1 cellular context compared by ENCODE assay signal in genomic region chr11:27506200-27507182, GRCh38.
TF ChIP-seq lines count a peak whose summit lies in the region.

LIN7C (minus strand) TSS chr11:27506769; CDS start chr11:27506752, 17 bp downstream.

TF ChIP-seq in K562, 482 proteins besides CTCF, POLR2A, EP300 and RAD21 (continued from another document and continues in another):
- TF ChIP-seq MNT (conservative IDR thresholded peaks at IDR 0.05) (peak; percentile 53 to 70), CHD4 (IDR thresholded peaks at IDR 0.05; ENCODE audit: insufficient read depth, insufficient replicate concordance, low read depth, low read length, poor library complexity, severe bottlenecking) (no peak), SREBF1 (IDR thresholded peaks at IDR 0.05; ENCODE audit: borderline replicate concordance, low read depth, low read length) (no peak), ATF4 (CRISPR knock-in tag; IDR thresholded peaks at IDR 0.05) (no peak), HMGXB4 (CRISPR knock-in tag; IDR thresholded peaks at IDR 0.05) (no peak), NFYB (IDR thresholded peaks at IDR 0.05; ENCODE audit: extremely low read depth, insufficient read length) (no peak), HLTF (IDR thresholded peaks at IDR 0.05) (no peak), TAF9B (IDR thresholded peaks at IDR 0.05; ENCODE audit: partially characterized antibody) (peak; percentile 91), ZNF561 (CRISPR knock-in tag; conservative IDR thresholded peaks at IDR 0.05) (no peak), NRF1 (conservative IDR thresholded peaks at IDR 0.05 in 1 of 2, IDR thresholded peaks at IDR 0.05 in 1 of 2) (peak in 1 of 2 experiments; percentile 10; a peak in 2 of 4 replicates), HNRNPUL1 (IDR thresholded peaks at IDR 0.05; ENCODE audit: low read length) (no peak), ARID4B (CRISPR knock-in tag; IDR thresholded peaks at IDR 0.05) (peak; percentile 73; the same call in 1 of the 2 replicates), KLF6 (CRISPR knock-in tag; IDR thresholded peaks at IDR 0.05; ENCODE audit: borderline replicate concordance) (no peak), ZFPM2 (CRISPR knock-in tag; IDR thresholded peaks at IDR 0.05) (0 out of 2 replicates have a peak, but pooled peaks have one; percentile 30), ZNF655 (CRISPR knock-in tag; IDR thresholded peaks at IDR 0.05) (no peak), ATF7 (IDR thresholded peaks at IDR 0.05) (peak; percentile 75; the same call in 1 of the 2 replicates), SMAD2 (IDR thresholded peaks at IDR 0.05; ENCODE audit: low read depth, low read length) (no peak), ZBTB7A (IDR thresholded peaks at IDR 0.05; ENCODE audit: borderline replicate concordance, control insufficient read depth, low read depth, low read length) (peak; percentile 40; the same call in 1 of the 2 replicates), SMAD3 (CRISPR knock-in tag; conservative IDR thresholded peaks at IDR 0.05) (no peak; the same call in 1 of the 2 replicates), LARP7 (IDR thresholded peaks at IDR 0.05) (no peak), BCL6 (CRISPR knock-in tag; IDR thresholded peaks at IDR 0.05) (no peak), AFF4 (CRISPR knock-in tag; IDR thresholded peaks at IDR 0.05) (no peak), ZNF277 (CRISPR knock-in tag; IDR thresholded peaks at IDR 0.05; ENCODE audit: borderline replicate concordance) (no peak), BACH1 (tag; IDR thresholded peaks at IDR 0.05) (peak; percentile 27; the same call in 1 of the 2 replicates), ZNF717 (CRISPR knock-in tag; IDR thresholded peaks at IDR 0.05) (no peak), ZFX (CRISPR knock-in tag; IDR thresholded peaks at IDR 0.05) (peak; percentile 87), ZNF695 (CRISPR knock-in tag; IDR thresholded peaks at IDR 0.05) (no peak), MXD1 (CRISPR knock-in tag; IDR thresholded peaks at IDR 0.05; ENCODE audit: borderline replicate concordance, poor library complexity, severe bottlenecking) (no peak), GMEB1 (CRISPR knock-in tag; IDR thresholded peaks at IDR 0.05) (no peak), FOXA3 (CRISPR knock-in tag; conservative IDR thresholded peaks at IDR 0.05 in 1 of 2, IDR thresholded peaks at IDR 0.05 in 1 of 2) (no peak), NFIC (IDR thresholded peaks at IDR 0.05) (peak; percentile 46), SRSF9 (IDR thresholded peaks at IDR 0.05; ENCODE audit: borderline replicate concordance, low read depth, low read length) (no peak), CBX5 (IDR thresholded peaks at IDR 0.05; ENCODE audit: borderline replicate concordance, low read depth) (no peak), ZNF212 (CRISPR knock-in tag; IDR thresholded peaks at IDR 0.05) (no peak), TRIM28 (IDR thresholded peaks at IDR 0.05) (no peak), ZNF263 (CRISPR knock-in tag; IDR thresholded peaks at IDR 0.05; ENCODE audit: borderline replicate concordance) (no peak), MXI1 (IDR thresholded peaks at IDR 0.05; ENCODE audit: low read depth, low read length) (0 out of 2 replicates have a peak, but pooled peaks have one; percentile 3), MYBL2 (IDR thresholded peaks at IDR 0.05; ENCODE audit: low read depth) (no peak), MYBL2 (CRISPR knock-in tag; IDR thresholded peaks at IDR 0.05; ENCODE audit: borderline replicate concordance) (no peak), ZNF408 (CRISPR knock-in tag; IDR thresholded peaks at IDR 0.05; ENCODE audit: low read depth) (no peak), ZBTB12 (CRISPR knock-in tag; IDR thresholded peaks at IDR 0.05) (peak; percentile 77), DNMT1 (IDR thresholded peaks at IDR 0.05) (no peak), ETS2 (tag; IDR thresholded peaks at IDR 0.05; ENCODE audit: borderline replicate concordance, poor library complexity, severe bottlenecking) (no peak), TAF7 (tag; IDR thresholded peaks at IDR 0.05) (peak; percentile 51), CREB1 (IDR thresholded peaks at IDR 0.05) (peak; percentile 87), CREB1 (CRISPR knock-in tag; IDR thresholded peaks at IDR 0.05) (peak; percentile 84), ZNF384 (IDR thresholded peaks at IDR 0.05; ENCODE audit: low read depth, low read length) (no peak), ARNT (IDR thresholded peaks at IDR 0.05) (no peak), ZNF431 (CRISPR knock-in tag; IDR thresholded peaks at IDR 0.05) (no peak), NONO (IDR thresholded peaks at IDR 0.05; ENCODE audit: low read depth in 2 of 2, low read length in 1 of 2) (no peak)
